20 cellular contexts compared by ENCODE assay signal in the genomic region with DNA sequence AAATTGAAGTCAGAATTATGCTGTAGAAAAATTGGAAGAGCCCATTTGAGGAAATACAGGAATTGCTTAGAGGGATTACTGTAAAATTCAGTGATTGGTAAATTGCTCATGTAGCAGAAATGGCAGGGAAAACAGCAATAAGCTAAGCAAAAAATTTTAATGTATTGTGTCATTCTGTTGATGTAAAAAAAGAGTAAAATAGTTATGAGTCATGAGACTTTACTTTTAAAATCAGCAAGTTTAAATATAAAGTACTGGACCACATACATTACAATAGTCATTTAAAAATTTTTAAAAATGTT. TPM values are rescaled to one million over a fixed set of nuclear protein-coding genes. Genes with fewer than 3 reads are reported as not detected.
DNase-seq lines count a peak whose midpoint lies in the region; ATAC-seq and TF ChIP-seq lines count a peak whose summit lies in the region.
"Had no signal": no experiment of that assay in that cellular context is flagged by ENCODE, and none has a peak within 500 bp of the region (broad histone marks: within the 10 kb centered on the region; RNA-seq: fewer than 3 reads in every experiment).

No MANE protein-coding gene starts in this region.

- H3K4me3 ChIP-seq in Panc1 (ENCODE audit: low read depth in 2 of 2, low read length in 2 of 2) (no peak overlapping the region), choroid plexus epithelial cell (ENCODE audit: low read depth, low read length) (no peak overlapping the region)
- H3K4me3 ChIP-seq: Peyer's patch, sigmoid colon, SJCRH30, suprapubic skin had no signal

- no peak for ATAC-seq in Panc1
- ATAC-seq in GM21723 (IDR thresholded peaks at IDR 0.05; ENCODE audit: unreplicated experiment): no peak
- no peak for ATAC-seq in natural killer cell treated with Interleukin-12 subunit alpha and Interleukin-12 subunit beta and Interleukin-15 and Interleukin-18, amount 100 ng/mL, for 72 hours

- in situ Hi-C loops in Panc1 (cut with HindIII; ENCODE audit: low pct_unique_long_range_greater_than_20kb, low sequenced_read_pairs): loop anchor here (5.0 kb wide), 1 partner anchor 51 kb away; no protein-coding TSS in a partner anchor

- H3K4me1 ChIP-seq in Panc1 (ENCODE audit: control insufficient read depth, insufficient read depth, low read length): peaks cover 72% of the 10 kb centered on the region

- no peak overlapping the region for H3K27ac Mint-ChIP-seq in natural killer cell treated with Interleukin-12 subunit alpha and Interleukin-12 subunit beta and Interleukin-15 and Interleukin-18, amount 100 ng/mL, for 72 hours
- H3K27ac Mint-ChIP-seq: activated CD4-positive, alpha-beta T cell treated with anti-CD3 and anti-CD28 coated beads, Interleukin-2, amount 10 ng/mL, durations not matched to agents 7 days and 5 days; activated naive CD8-positive, alpha-beta T cell treated with anti-CD3 and anti-CD28 coated beads for 36 hours; activated T-helper 1 cell treated with anti-CD3 and anti-CD28 coated beads, Interleukin-12 subunit alpha, Interleukin-12 subunit beta, Interleukin-2, Interleukin-4 antibody, amounts not matched to agents 30 ng/mL and 10 ng/mL and 1 ng/mL, durations not matched to agents 14 hours and 24 hours and 36 hours; natural killer cell had no signal

- H3K9me3 ChIP-seq in Panc1 (ENCODE audit: control insufficient read depth, insufficient read depth, low read depth, low read length): no peaks in the 10 kb centered on the region
- H3K9me3 ChIP-seq: Peyer's patch, sigmoid colon, SJCRH30, suprapubic skin had no signal

- no peaks in the 10 kb centered on the region for H3K27me3 Mint-ChIP-seq in natural killer cell treated with Interleukin-12 subunit alpha and Interleukin-12 subunit beta and Interleukin-15 and Interleukin-18, amount 100 ng/mL, for 72 hours
- H3K27me3 Mint-ChIP-seq: activated CD4-positive, alpha-beta T cell treated with anti-CD3 and anti-CD28 coated beads, Interleukin-2, amount 10 ng/mL, durations not matched to agents 7 days and 5 days; activated naive CD8-positive, alpha-beta T cell treated with anti-CD3 and anti-CD28 coated beads for 36 hours had no signal

- BruUV-seq in Panc1 (replicated peaks; lab: Mats Ljungman, UMichigan): no TSS peak

- CTCF ChIA-PET in Panc1 (lab: Charles Lee): interaction anchor here (0.5 to 1.6 kb wide), 4 partner anchors 22 to 309 kb away, joined by 3 to 5 read pairs (median 4); no protein-coding TSS in a partner anchor

- no peak overlapping the region for H3K4me3 Mint-ChIP-seq in natural killer cell treated with Interleukin-12 subunit alpha and Interleukin-12 subunit beta and Interleukin-15 and Interleukin-18, amount 100 ng/mL, for 72 hours
- H3K4me3 Mint-ChIP-seq: activated CD4-positive, alpha-beta T cell treated with anti-CD3 and anti-CD28 coated beads, Interleukin-2, amount 10 ng/mL, durations not matched to agents 7 days and 5 days; activated naive CD8-positive, alpha-beta T cell treated with anti-CD3 and anti-CD28 coated beads for 36 hours; activated T-helper 1 cell treated with anti-CD3 and anti-CD28 coated beads, Interleukin-12 subunit alpha, Interleukin-12 subunit beta, Interleukin-2, Interleukin-4 antibody, amounts not matched to agents 30 ng/mL and 10 ng/mL and 1 ng/mL, durations not matched to agents 14 hours and 24 hours and 36 hours; natural killer cell had no signal

- H3K27me3 ChIP-seq in Panc1 (ENCODE audit: control insufficient read depth, insufficient read depth, low read length): no peaks in the 10 kb centered on the region
- H3K27me3 ChIP-seq: brain microvascular endothelial cell, Peyer's patch, sigmoid colon, SJCRH30, suprapubic skin had no signal

- H3K9me3 Mint-ChIP-seq in natural killer cell treated with Interleukin-12 subunit alpha and Interleukin-12 subunit beta and Interleukin-15 and Interleukin-18, amount 100 ng/mL, for 72 hours: no peaks in the 10 kb centered on the region
- H3K9me3 Mint-ChIP-seq: activated CD4-positive, alpha-beta T cell treated with anti-CD3 and anti-CD28 coated beads, Interleukin-2, amount 10 ng/mL, durations not matched to agents 7 days and 5 days; activated naive CD8-positive, alpha-beta T cell treated with anti-CD3 and anti-CD28 coated beads for 36 hours; activated T-helper 1 cell treated with anti-CD3 and anti-CD28 coated beads, Interleukin-12 subunit alpha, Interleukin-12 subunit beta, Interleukin-2, Interleukin-4 antibody, amounts not matched to agents 30 ng/mL and 10 ng/mL and 1 ng/mL, durations not matched to agents 14 hours and 24 hours and 36 hours; natural killer cell had no signal

- TF ChIP-seq CTCF in Panc1 (IDR thresholded peaks at IDR 0.05) (no peak), choroid plexus epithelial cell (conservative IDR thresholded peaks at IDR 0.05; ENCODE audit: low read depth, low read length) (no peak)

- POLR2A ChIA-PET in Panc1 (lab: Charles Lee): interaction anchor here (0.6 to 0.7 kb wide), 2 partner anchors 73 to 236 kb away, joined by 3 to 4 read pairs; no protein-coding TSS in a partner anchor

- peak overlapping the region; percentile 90 for H3K27ac ChIP-seq in Panc1 (ENCODE audit: low read length)
- H3K27ac ChIP-seq: brain microvascular endothelial cell, Peyer's patch, sigmoid colon, SJCRH30, suprapubic skin had no signal

- DNase-seq in ELR (ENCODE audit: low read depth) (peak; percentile 80), Panc1 (ENCODE audit: low read depth, low spot score) (no peak), choroid plexus epithelial cell (ENCODE audit: low read depth) (peak; percentile 41), renal cortical epithelial cell (ENCODE audit: low read depth) (peak; percentile 13), DMS 273 treated with DMSO at 0.1 percent for 48 hours (lab: John Stamatoyannopoulos, UW) (no peak), NCI-H1694 (lab: John Stamatoyannopoulos, UW) (no peak)
- no peak for DNase-seq in natural killer cell treated with Interleukin-12 subunit alpha and Interleukin-12 subunit beta and Interleukin-15 and Interleukin-18, amount 100 ng/mL, for 72 hours (ENCODE audit: low spot score)
- DNase-seq: activated naive CD8-positive, alpha-beta T cell treated with anti-CD3 and anti-CD28 coated beads for 36 hours; cortex of kidney; natural killer cell; NCI-H2107; Peyer's patch; posterior cingulate gyrus; sigmoid colon had no signal

- no peaks in the 10 kb centered on the region for H3K36me3 ChIP-seq in Panc1 (ENCODE audit: control insufficient read depth, insufficient read depth, low read length)
- H3K36me3 ChIP-seq: brain microvascular endothelial cell, Peyer's patch, suprapubic skin had no signal

- intact Hi-C loops in Panc1 (cut with micrococcal nuclease; ENCODE audit: unreplicated experiment): loop anchor here (2.0 to 5.0 kb wide), 4 partner anchors 216 to 561 kb away; no protein-coding TSS in a partner anchor

- no peaks in the 10 kb centered on the region for H3K36me3 Mint-ChIP-seq in natural killer cell treated with Interleukin-12 subunit alpha and Interleukin-12 subunit beta and Interleukin-15 and Interleukin-18, amount 100 ng/mL, for 72 hours
- H3K36me3 Mint-ChIP-seq: activated naive CD8-positive, alpha-beta T cell treated with anti-CD3 and anti-CD28 coated beads for 36 hours; natural killer cell had no signal

- peaks cover 7 to 18% of the 10 kb centered on the region in 2 donors for H3K4me1 Mint-ChIP-seq in natural killer cell treated with Interleukin-12 subunit alpha and Interleukin-12 subunit beta and Interleukin-15 and Interleukin-18, amount 100 ng/mL, for 72 hours (ENCODE audit: low read depth in 2 of 2)

RNA-seq across cellular contexts. Expression of a gene that starts 10.4 kb away (rescaled TPM):
- total RNA-seq in Panc1 (2021; ENCODE audit: unreplicated experiment): 63.0 TPM
- 35.1 TPM for polyA plus RNA-seq in Panc1 (2012; ENCODE audit: insufficient read length)
- 52.1 and 67.6 TPM in 2 replicates for total RNA-seq in renal cortical epithelial cell
- 10 to 100 TPM; 27.6 to 37.3 TPM for total RNA-seq in natural killer cell treated with Interleukin-12 subunit alpha and Interleukin-12 subunit beta and Interleukin-15 and Interleukin-18, amount 100 ng/mL, for 72 hours

RNA-seq across cellular contexts. Expression of a gene that starts 10.6 kb away (rescaled TPM):
- total RNA-seq in Panc1 (2021; ENCODE audit: unreplicated experiment) (42.6 TPM), renal cortical epithelial cell (28.5 and 35.8 TPM in 2 replicates)
- 25.5 TPM for polyA plus RNA-seq in Panc1 (2012; ENCODE audit: insufficient read length)
- total RNA-seq in natural killer cell treated with Interleukin-12 subunit alpha and Interleukin-12 subunit beta and Interleukin-15 and Interleukin-18, amount 100 ng/mL, for 72 hours: 10 to 100 TPM; 26.0 to 28.4 TPM

Comparison
In these comparisons a context has a peak if more than half of its experiments do, and no peak if none do; other contexts are left out.
1. DNase-seq: peak in ELR (single experiment), choroid plexus epithelial cell (single experiment) and renal cortical epithelial cell (single experiment); none in Panc1 (single experiment), natural killer cell treated with Interleukin-12 subunit alpha and Interleukin-12 subunit beta and Interleukin-15 and Interleukin-18, amount 100 ng/mL, for 72 hours (single experiment), DMS 273 treated with DMSO at 0.1 percent for 48 hours (single experiment) and NCI-H1694 (single experiment).